14 cellular contexts compared by ENCODE assay signal in the genomic region with DNA sequence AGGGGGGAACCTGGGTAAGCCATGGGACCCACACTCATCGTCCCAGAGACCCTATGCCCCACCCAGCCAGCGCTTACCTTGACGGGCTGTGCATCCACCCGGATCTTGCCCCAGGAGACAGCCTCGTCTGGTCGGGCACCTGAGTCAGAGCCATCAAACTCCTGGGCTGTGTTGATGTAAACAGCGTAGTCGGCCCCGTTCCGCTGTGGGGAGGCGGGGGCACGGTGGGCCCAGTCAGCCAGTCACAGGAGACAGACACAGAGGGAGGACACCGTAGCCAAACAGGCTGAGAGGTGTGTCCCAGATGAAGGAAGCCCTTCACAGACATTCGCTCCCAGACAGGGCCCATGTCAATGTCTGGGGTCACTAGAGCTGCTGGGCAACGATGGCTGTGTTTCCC. TPM values are rescaled to one million over a fixed set of nuclear protein-coding genes. Genes with fewer than 3 reads are reported as not detected.
"Had no signal": no experiment of that assay in that cellular context is flagged by ENCODE, and none has a peak within 500 bp of the region (broad histone marks: within the 10 kb centered on the region; RNA-seq: fewer than 3 reads in every experiment).

No MANE protein-coding gene starts in this region.

- H3K4me3 ChIP-seq: esophagus squamous epithelium, left ventricle myocardium inferior, psoas muscle, thoracic aorta had no signal

- H3K9me3 ChIP-seq: esophagus squamous epithelium, left ventricle myocardium inferior, psoas muscle, thoracic aorta had no signal

- DNase-seq: cortex of kidney, esophagus squamous epithelium had no signal

- H3K4me3 Mint-ChIP-seq: activated naive CD4-positive, alpha-beta T cell treated with anti-CD3 and anti-CD28 coated beads, Interleukin-2, amount 50 U/mL, for 24 hours had no signal

- H3K27ac ChIP-seq: esophagus squamous epithelium, left ventricle myocardium inferior, psoas muscle, thoracic aorta had no signal

- H3K27me3 Mint-ChIP-seq: activated naive CD4-positive, alpha-beta T cell treated with anti-CD3 and anti-CD28 coated beads, Interleukin-2, amount 50 U/mL, for 24 hours; brain had no signal

- H3K9me3 Mint-ChIP-seq: activated naive CD4-positive, alpha-beta T cell treated with anti-CD3 and anti-CD28 coated beads, Interleukin-2, amount 50 U/mL, for 24 hours; nephron had no signal

- H3K27ac Mint-ChIP-seq: activated naive CD4-positive, alpha-beta T cell treated with anti-CD3 and anti-CD28 coated beads, Interleukin-2, amount 50 U/mL, for 24 hours had no signal

- H3K27me3 ChIP-seq: esophagus squamous epithelium had no signal

RNA-seq across cellular contexts. Expression of a gene that starts 11.9 kb away (rescaled TPM):
- total RNA-seq: endothelial cell of umbilical vein, esophagus squamous epithelium, fibroblast of villous mesenchyme, kidney epithelial cell, left ventricle myocardium inferior, omental fat pad, psoas muscle, sciatic nerve, thoracic aorta, urinary bladder had no signal
- polyA plus RNA-seq: endothelial cell of umbilical vein, psoas muscle, urinary bladder had no signal
